In genomic region chr5:68548959-68549676, GRCh38 we compare ENCODE assay signal across 14 cellular contexts.
A peak's percentile ranks its signal among the peaks of the same experiment; 100 is the strongest.
DNase-seq lines count a peak whose midpoint lies in the region; ATAC-seq, FAIRE-seq and TF ChIP-seq lines count a peak whose summit lies in the region.
"Had no signal": no experiment of that assay in that cellular context is flagged by ENCODE, and none has a peak within 500 bp of the region (broad histone marks: within the 10 kb centered on the region; RNA-seq: fewer than 3 reads in every experiment).

No MANE protein-coding gene starts in this region.

- H3K4me3 Mint-ChIP-seq in endothelial cell (ENCODE audit: unreplicated experiment), result no peak overlapping the region
- H3K4me3 Mint-ChIP-seq: activated naive CD8-positive, alpha-beta T cell had no signal

- peak overlapping the region; percentile 69 to 80 for H3K27ac ChIP-seq in A549
- peak overlapping the region in 1 of 2 experiments; percentile 60; a peak in 3 of 4 replicates for H3K27ac ChIP-seq in SK-N-SH (ENCODE audit: low read depth in 2 of 2, low read length in 1 of 2)
- peak overlapping the region; percentile 73 for H3K27ac ChIP-seq in hepatocyte
- H3K27ac ChIP-seq in Peyer's patch, result no peak overlapping the region
- H3K27ac ChIP-seq: spleen had no signal

- H3K27me3 Mint-ChIP-seq in endothelial cell (ENCODE audit: unreplicated experiment), result no peaks in the 10 kb centered on the region
- H3K27me3 Mint-ChIP-seq: activated naive CD8-positive, alpha-beta T cell had no signal

- 0 out of 3 replicates have a peak overlapping the region, but pooled peaks have one; percentile 2 for H3K4me3 ChIP-seq in A549
- H3K4me3 ChIP-seq in SK-N-SH (ENCODE audit: low read depth in 2 of 2, low read length in 1 of 2), result no peak overlapping the region
- H3K4me3 ChIP-seq in hepatocyte, result no peak overlapping the region
- no peak overlapping the region for H3K4me3 ChIP-seq in Peyer's patch
- H3K4me3 ChIP-seq: spleen had no signal

- H3K4me2 ChIP-seq in A549 (peak overlapping the region; percentile 76), SK-N-SH (peak overlapping the region; percentile 45; the same call in 1 of the 2 replicates), hepatocyte (no peak overlapping the region)

- H3K36me3 Mint-ChIP-seq in endothelial cell (ENCODE audit: low read depth, unreplicated experiment), result no peaks in the 10 kb centered on the region
- H3K36me3 Mint-ChIP-seq: activated naive CD8-positive, alpha-beta T cell had no signal

- TF ChIP-seq POLR2A in A549 (IDR thresholded peaks at IDR 0.05; ENCODE audit: low read length) (no peak), Peyer's patch (IDR thresholded peaks at IDR 0.05) (no peak)

- H3K9ac ChIP-seq in SK-N-SH, result no peak overlapping the region

- TF ChIP-seq RAD21 in A549 (conservative IDR thresholded peaks at IDR 0.05 in 1 of 2, IDR thresholded peaks at IDR 0.05 in 1 of 2) (peak; percentile 20 to 58; a peak in 4 of 5 replicates), SK-N-SH (IDR thresholded peaks at IDR 0.05; ENCODE audit: low read length) (no peak)

- no peaks in the 10 kb centered on the region for H3K9me3 ChIP-seq in A549
- no peaks in the 10 kb centered on the region for H3K9me3 ChIP-seq in SK-N-SH
- no peaks in the 10 kb centered on the region for H3K9me3 ChIP-seq in hepatocyte (ENCODE audit: low read depth)
- H3K9me3 ChIP-seq in Peyer's patch, result no peaks in the 10 kb centered on the region
- H3K9me3 ChIP-seq: spleen had no signal

- peak; percentile 96 to 98 for ATAC-seq in A549
- no peak for ATAC-seq in GM19452 (IDR thresholded peaks at IDR 0.05; ENCODE audit: unreplicated experiment)

- H2AFZ ChIP-seq in SK-N-SH (ENCODE audit: low read depth) (no peak overlapping the region), hepatocyte (no peak overlapping the region)

- H3K4me1 ChIP-seq in A549 (peaks cover 51% of the 10 kb centered on the region), SK-N-SH (ENCODE audit: control insufficient read depth in 1 of 2, insufficient read depth in 2 of 2, low read depth in 1 of 2, low read length in 1 of 2) (peaks cover 2 to 13% of the 10 kb centered on the region in 2 experiments), hepatocyte (ENCODE audit: insufficient read depth) (peaks cover 13% of the 10 kb centered on the region), Peyer's patch (no peaks in the 10 kb centered on the region)
- H3K4me1 ChIP-seq: spleen had no signal

- POLR2A ChIA-PET in A549 (lab: Yijun Ruan, JAX) (no interaction called here), SK-N-SH (lab: Yijun Ruan, JAX) (no interaction called here)

- H4K20me1 ChIP-seq in SK-N-SH (ENCODE audit: insufficient read depth), result no peaks in the 10 kb centered on the region
- no peaks in the 10 kb centered on the region for H4K20me1 ChIP-seq in hepatocyte (ENCODE audit: insufficient read depth, poor library complexity, severe bottlenecking)

- WGBS in A549 (ENCODE audit: missing lambda C conversion rate), result 9% methylated on average over 13 of the region's 13 CpGs
- WGBS in SK-N-SH (ENCODE audit: low lambda C conversion rate), result 35% methylated on average over 13 of the region's 13 CpGs
- 67% methylated on average over 13 of the region's 13 CpGs for WGBS in hepatocyte (ENCODE audit: low lambda C conversion rate, missing lambda C conversion rate)

- H3K36me3 ChIP-seq in SK-N-SH (replicated peaks in 1 of 2; ENCODE audit: control insufficient read depth in 1 of 2, insufficient read depth in 2 of 2, low read length in 1 of 2) (no peaks in the 10 kb centered on the region), hepatocyte (replicated peaks; ENCODE audit: insufficient read depth, low read depth) (no peaks in the 10 kb centered on the region), Peyer's patch (no peaks in the 10 kb centered on the region)
- H3K36me3 ChIP-seq: spleen had no signal

- H3K9me2 ChIP-seq in SK-N-SH (no peaks in the 10 kb centered on the region), hepatocyte (replicated peaks; ENCODE audit: insufficient read depth) (no peaks in the 10 kb centered on the region)

- peaks cover 3% of the 10 kb centered on the region for H3K4me1 Mint-ChIP-seq in endothelial cell (ENCODE audit: unreplicated experiment)

- DNase-seq in A549 (ENCODE audit: low read depth in 1 of 2, low spot score in 1 of 2), result peak; percentile 67 to 94
- peak; percentile 80 for DNase-seq in HTR-8/SVneo (ENCODE audit: insufficient read length, low spot score)
- DNase-seq in SK-N-SH, result no peak
- DNase-seq in hepatocyte (ENCODE audit: low spot score), result peak; percentile 51
- DNase-seq in Peyer's patch, result no peak
- no peak for DNase-seq in DMS79 treated with DMSO at 0.1 percent for 48 hours (lab: John Stamatoyannopoulos, UW)
- no peak for DNase-seq in endothelial cell (ENCODE audit: low spot score)
- DNase-seq: activated CD4-positive, alpha-beta T cell treated with anti-CD3 and anti-CD28 coated beads, Interleukin-2, amount 50 U/mL, for 48 hours; effector memory CD4-positive, alpha-beta T cell; NCI-H2081; spleen had no signal

- H3K27ac Mint-ChIP-seq in endothelial cell (ENCODE audit: unreplicated experiment), result no peak overlapping the region
- H3K27ac Mint-ChIP-seq: activated naive CD8-positive, alpha-beta T cell had no signal

- FAIRE-seq in A549 (lab: Jason Lieb, UNC), result peak; percentile 97
- peak; percentile 96 for FAIRE-seq in HTR-8/SVneo (lab: Jason Lieb, UNC)
- FAIRE-seq: G401.6 had no signal

- H3K9me3 Mint-ChIP-seq in endothelial cell (ENCODE audit: unreplicated experiment), result no peaks in the 10 kb centered on the region

- peak; percentile 69 to 85; a peak in 4 of 5 replicates for TF ChIP-seq EP300 in A549 (IDR thresholded peaks at IDR 0.05)
- TF ChIP-seq EP300 in SK-N-SH (IDR thresholded peaks at IDR 0.05; ENCODE audit: borderline replicate concordance in 1 of 2, low read depth in 1 of 2, low read length in 1 of 2), result peak in 1 of 2 experiments; percentile 43; a peak in 1 of 4 replicates

- H3K27me3 ChIP-seq in SK-N-SH (ENCODE audit: insufficient read depth) (no peaks in the 10 kb centered on the region), hepatocyte (no peaks in the 10 kb centered on the region), Peyer's patch (no peaks in the 10 kb centered on the region)
- H3K27me3 ChIP-seq: spleen had no signal

- no peaks in the 10 kb centered on the region for H3K79me2 ChIP-seq in SK-N-SH (ENCODE audit: insufficient read depth)
- no peaks in the 10 kb centered on the region for H3K79me2 ChIP-seq in hepatocyte

- no peak for TF ChIP-seq CTCF in A549 (IDR thresholded peaks at IDR 0.05)
- TF ChIP-seq CTCF in SK-N-SH (IDR thresholded peaks at IDR 0.05), result no peak
- TF ChIP-seq CTCF in hepatocyte (IDR thresholded peaks at IDR 0.05; ENCODE audit: poor library complexity), result no peak
- TF ChIP-seq CTCF in Peyer's patch (IDR thresholded peaks at IDR 0.05), result no peak
- no peak for TF ChIP-seq CTCF in endothelial cell (IDR thresholded peaks at IDR 0.05; ENCODE audit: unreplicated experiment)

- H3F3A ChIP-seq in SK-N-SH (replicated peaks; ENCODE audit: insufficient read depth), result peaks cover 17% of the 10 kb centered on the region

- CTCF ChIA-PET in A549 (lab: Yijun Ruan, JAX), result interaction anchor here (1.2 kb wide), 1 partner anchor 277 kb away, joined by 3 read pairs; no protein-coding TSS in a partner anchor
- CTCF ChIA-PET in SK-N-SH (lab: Yijun Ruan, JAX), result no interaction called here

TF ChIP-seq in A549, 52 proteins besides CTCF, POLR2A, EP300 and RAD21 (continues in another document):
- no peak for TF ChIP-seq KDM1A (IDR thresholded peaks at IDR 0.05; ENCODE audit: low read depth)
- no peak for TF ChIP-seq TP53 (CRISPR knock-in tag; IDR thresholded peaks at IDR 0.05)
- no peak for TF ChIP-seq CBX8 (IDR thresholded peaks at IDR 0.05)
- TF ChIP-seq NPAS2 (CRISPR knock-in tag; IDR thresholded peaks at IDR 0.05; ENCODE audit: borderline replicate concordance), result no peak
- no peak for TF ChIP-seq FOSB (CRISPR knock-in tag; IDR thresholded peaks at IDR 0.05)
- TF ChIP-seq POLR2AphosphoS2 (conservative IDR thresholded peaks at IDR 0.05; ENCODE audit: low read length), result no peak
- TF ChIP-seq E2F6 (IDR thresholded peaks at IDR 0.05; ENCODE audit: borderline replicate concordance, low read depth), result peak; percentile 63
- peak; percentile 98 for TF ChIP-seq GATA3 (IDR thresholded peaks at IDR 0.05; ENCODE audit: borderline replicate concordance)
- TF ChIP-seq EHF (CRISPR knock-in tag; IDR thresholded peaks at IDR 0.05), result no peak
- peak; percentile 100 for TF ChIP-seq HOXB5 (CRISPR knock-in tag; IDR thresholded peaks at IDR 0.05)
- TF ChIP-seq FOSL2 (IDR thresholded peaks at IDR 0.05), result peak; percentile 90
- TF ChIP-seq FOSL2 (CRISPR knock-in tag; IDR thresholded peaks at IDR 0.05), result peak; percentile 88

TF ChIP-seq in SK-N-SH, 30 proteins besides CTCF, POLR2A, EP300 and RAD21 (continues in another document):
- TF ChIP-seq TAF1 (IDR thresholded peaks at IDR 0.05; ENCODE audit: borderline replicate concordance, low read depth, low read length), result no peak; the same call in 1 of the 2 replicates
- TF ChIP-seq GATA2 (CRISPR knock-in tag; IDR thresholded peaks at IDR 0.05), result no peak
- TF ChIP-seq TCF12 (IDR thresholded peaks at IDR 0.05), result peak; percentile 80
- TF ChIP-seq MEF2A (IDR thresholded peaks at IDR 0.05; ENCODE audit: borderline replicate concordance, low read depth), result no peak
- peak; percentile 72 for TF ChIP-seq JUND (IDR thresholded peaks at IDR 0.05)
- TF ChIP-seq USF1 (IDR thresholded peaks at IDR 0.05; ENCODE audit: borderline replicate concordance, low read depth), result 0 out of 2 replicates have a peak, but pooled peaks have one; percentile 12
- TF ChIP-seq NFIC (IDR thresholded peaks at IDR 0.05; ENCODE audit: borderline replicate concordance), result no peak; the same call in 1 of the 2 replicates
- TF ChIP-seq GABPA (IDR thresholded peaks at IDR 0.05; ENCODE audit: low read depth), result no peak
- no peak for TF ChIP-seq YY1 (IDR thresholded peaks at IDR 0.05; ENCODE audit: low read depth)
- TF ChIP-seq MXI1 (IDR thresholded peaks at IDR 0.05; ENCODE audit: low read depth, low read length), result no peak

Comparison
In these comparisons a context has a peak if more than half of its experiments do, and no peak if none do; other contexts are left out.
1. DNase-seq: peak in A549 (2 of 2), HTR-8/SVneo (single experiment) and hepatocyte (single experiment); none in SK-N-SH (single experiment), Peyer's patch (0 of 3), DMS79 treated with DMSO at 0.1 percent for 48 hours (single experiment) and endothelial cell (single experiment).
2. H3K27ac ChIP-seq: peak in A549 (2 of 2) and hepatocyte (single experiment); none in Peyer's patch (0 of 4).
3. Of the 12 proteins assayed by ChIP-seq in both A549 and SK-N-SH: peak only in A549: RAD21, RFX5, SMC3 and USF2; only in SK-N-SH: none; in both: FOSL2, MAX and PBX3; in neither: 4; mixed calls (peak in some experiments, not most) for 1.